In the genomic region with DNA sequence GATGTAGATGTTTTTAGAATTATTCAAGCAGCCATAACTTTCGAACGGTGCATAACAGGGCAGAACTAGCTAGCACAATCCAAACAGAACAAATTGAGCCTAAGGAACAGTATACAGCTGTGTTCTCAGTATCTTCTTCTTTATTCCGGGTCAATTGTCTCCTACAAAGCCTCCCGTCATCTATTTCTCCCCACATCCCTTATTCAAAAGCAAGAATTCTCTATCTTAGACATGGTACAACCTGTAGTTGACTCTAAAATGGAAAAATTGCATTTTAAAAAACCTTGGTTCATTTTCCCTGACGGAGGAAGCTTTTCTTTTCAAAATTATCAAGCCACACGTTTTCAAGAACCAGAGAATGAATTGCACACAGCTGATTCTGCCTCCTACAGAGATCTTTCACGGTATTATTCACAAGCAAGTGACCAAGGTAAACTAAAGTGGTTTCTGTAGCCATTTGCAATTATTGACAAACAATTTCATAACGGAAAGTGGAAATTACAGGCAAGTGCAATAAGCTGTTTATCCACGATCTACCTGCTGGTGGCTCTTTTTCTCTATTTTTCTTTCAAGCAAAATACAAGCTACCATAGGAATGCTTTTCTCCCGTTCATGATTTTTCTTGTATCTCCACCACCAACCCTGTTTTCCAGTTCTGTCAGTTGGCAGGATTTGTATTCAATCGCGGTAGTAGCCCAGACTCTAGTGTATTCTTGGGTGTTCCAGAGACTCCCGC, we compare ENCODE assay signal across 11 cellular contexts. TPM values are rescaled to one million over a fixed set of nuclear protein-coding genes. Genes with fewer than 3 reads are reported as not detected.
A peak's percentile ranks its signal among the peaks of the same experiment; 100 is the strongest.
DNase-seq lines count a peak whose midpoint lies in the region; ATAC-seq and TF ChIP-seq lines count a peak whose summit lies in the region.
"Had no signal": no experiment of that assay in that cellular context is flagged by ENCODE, and none has a peak within 500 bp of the region (broad histone marks: within the 10 kb centered on the region; RNA-seq: fewer than 3 reads in every experiment).

No MANE protein-coding gene starts in this region.

- no peak overlapping the region for H3K4me3 ChIP-seq in choroid plexus epithelial cell (ENCODE audit: low read depth, low read length)

- TF ChIP-seq CTCF in LNCAP (IDR thresholded peaks at IDR 0.05) = peak; percentile 19; the same call in 1 of the 2 replicates
- TF ChIP-seq CTCF in choroid plexus epithelial cell (conservative IDR thresholded peaks at IDR 0.05; ENCODE audit: low read depth, low read length) = no peak
- no peak for TF ChIP-seq CTCF in nephron (IDR thresholded peaks at IDR 0.05; ENCODE audit: unreplicated experiment in 3 of 3)

- peak; percentile 9 for DNase-seq in Daoy (ENCODE audit: low read depth)
- peak; percentile 10 for DNase-seq in choroid plexus epithelial cell (ENCODE audit: low read depth)
- DNase-seq in cardiac septum (ENCODE audit: low spot score) = no peak
- no peak for DNase-seq in HCEC 1CT
- DNase-seq: heart right ventricle had no signal

- no peaks in the 10 kb centered on the region for H3K36me3 Mint-ChIP-seq in nephron (ENCODE audit: low read depth)

- peak overlapping the region; percentile 60 to 73 (median 67) for H3K4me3 Mint-ChIP-seq in nephron
- H3K4me3 Mint-ChIP-seq: stimulated activated naive CD8-positive, alpha-beta T cell treated with anti-CD3 and anti-CD28 coated beads, Interleukin-15, Interleukin-2, amounts not matched to agents 100 ng/mL and 50 ng/mL, for 24 hours had no signal

- peaks cover 91% of the 10 kb centered on the region for H3K27me3 Mint-ChIP-seq in nephron (ENCODE audit: low read depth)

- peaks cover 7% of the 10 kb centered on the region for H3K4me1 Mint-ChIP-seq in nephron

- ATAC-seq in GM19328 (IDR thresholded peaks at IDR 0.05; ENCODE audit: unreplicated experiment) (no peak), HG02588 (IDR thresholded peaks at IDR 0.05; ENCODE audit: unreplicated experiment) (no peak)
- ATAC-seq: heart right ventricle had no signal

- intact Hi-C loops in cardiac septum (cut with DNase I) = loop anchor here (5.0 kb wide), 2 partner anchors 143 to 337 kb away; a partner anchor contains a TSS

- H3K9me3 Mint-ChIP-seq in nephron = no peaks in the 10 kb centered on the region
- H3K9me3 Mint-ChIP-seq: activated T-helper 2 cell treated with anti-CD3 and anti-CD28 coated beads, Interferon-gamma antibody, Interleukin-2, Interleukin-4, amounts not matched to agents 10 μg/mL and 5 μg/mL and 100 μg/mL, durations not matched to agents 14 hours and 24 hours and 36 hours; stimulated activated naive CD8-positive, alpha-beta T cell treated with anti-CD3 and anti-CD28 coated beads, Interleukin-15, Interleukin-2, amounts not matched to agents 100 ng/mL and 50 ng/mL, for 24 hours had no signal

- no peak overlapping the region for H3K27ac Mint-ChIP-seq in nephron
- H3K27ac Mint-ChIP-seq: activated T-helper 2 cell treated with anti-CD3 and anti-CD28 coated beads, Interferon-gamma antibody, Interleukin-2, Interleukin-4, amounts not matched to agents 10 μg/mL and 5 μg/mL and 100 μg/mL, durations not matched to agents 14 hours and 24 hours and 36 hours; stimulated activated naive CD8-positive, alpha-beta T cell treated with anti-CD3 and anti-CD28 coated beads, Interleukin-15, Interleukin-2, amounts not matched to agents 100 ng/mL and 50 ng/mL, for 24 hours had no signal

RNA-seq across cellular contexts. Expression of a gene that starts 2.3 kb away (rescaled TPM):
- 0.24 and 1.4 TPM in 2 replicates for total RNA-seq in Daoy (2014; rRNA removed; shearing (Covaris generic))
- 0.30 TPM for total RNA-seq in cardiac septum
- total RNA-seq: activated T-helper 2 cell treated with anti-CD3 and anti-CD28 coated beads, Interferon-gamma antibody, Interleukin-2, Interleukin-4, amounts not matched to agents 10 μg/mL and 5 μg/mL and 100 μg/mL, durations not matched to agents 14 hours and 24 hours and 36 hours had no signal

Comparison
In these comparisons a context has a peak if more than half of its experiments do, and no peak if none do; other contexts are left out.
1. DNase-seq: peak in Daoy (single experiment) and choroid plexus epithelial cell (single experiment); none in cardiac septum (single experiment) and HCEC 1CT (single experiment).